In the genomic region with DNA sequence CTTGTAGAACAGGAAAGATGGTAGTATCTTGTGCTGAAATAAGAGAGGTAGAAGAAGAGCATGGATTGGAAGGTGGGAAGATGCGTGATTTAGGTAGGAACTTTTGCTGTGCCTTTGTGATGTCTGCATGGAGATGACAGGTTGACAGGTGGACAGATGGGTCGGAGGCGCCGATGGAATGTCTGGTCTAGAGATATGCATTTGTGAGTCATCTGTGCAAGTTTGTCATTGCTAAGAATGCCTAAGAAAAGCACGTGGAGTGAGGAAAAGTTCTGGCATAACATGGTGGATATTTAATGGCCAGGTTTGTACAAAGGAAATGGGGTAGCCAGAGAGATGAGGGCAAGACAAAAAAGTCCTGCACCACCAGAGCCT, we compare ENCODE assay signal across 1 cellular context.
TF ChIP-seq lines count a peak whose summit lies in the region.

No MANE protein-coding gene starts in this region.

TF ChIP-seq in K562, 482 proteins besides CTCF, POLR2A, EP300 and RAD21 (continued from another document and continues in another):
- TF ChIP-seq, protein P1, sequence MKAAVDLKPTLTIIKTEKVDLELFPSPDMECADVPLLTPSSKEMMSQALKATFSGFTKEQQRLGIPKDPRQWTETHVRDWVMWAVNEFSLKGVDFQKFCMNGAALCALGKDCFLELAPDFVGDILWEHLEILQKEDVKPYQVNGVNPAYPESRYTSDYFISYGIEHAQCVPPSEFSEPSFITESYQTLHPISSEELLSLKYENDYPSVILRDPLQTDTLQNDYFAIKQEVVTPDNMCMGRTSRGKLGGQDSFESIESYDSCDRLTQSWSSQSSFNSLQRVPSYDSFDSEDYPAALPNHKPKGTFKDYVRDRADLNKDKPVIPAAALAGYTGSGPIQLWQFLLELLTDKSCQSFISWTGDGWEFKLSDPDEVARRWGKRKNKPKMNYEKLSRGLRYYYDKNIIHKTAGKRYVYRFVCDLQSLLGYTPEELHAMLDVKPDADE (conservative IDR thresholded peaks at IDR 0.05; ENCODE audit: control insufficient read depth, low read depth, low read length), result no peak
- TF ChIP-seq, protein P2, sequence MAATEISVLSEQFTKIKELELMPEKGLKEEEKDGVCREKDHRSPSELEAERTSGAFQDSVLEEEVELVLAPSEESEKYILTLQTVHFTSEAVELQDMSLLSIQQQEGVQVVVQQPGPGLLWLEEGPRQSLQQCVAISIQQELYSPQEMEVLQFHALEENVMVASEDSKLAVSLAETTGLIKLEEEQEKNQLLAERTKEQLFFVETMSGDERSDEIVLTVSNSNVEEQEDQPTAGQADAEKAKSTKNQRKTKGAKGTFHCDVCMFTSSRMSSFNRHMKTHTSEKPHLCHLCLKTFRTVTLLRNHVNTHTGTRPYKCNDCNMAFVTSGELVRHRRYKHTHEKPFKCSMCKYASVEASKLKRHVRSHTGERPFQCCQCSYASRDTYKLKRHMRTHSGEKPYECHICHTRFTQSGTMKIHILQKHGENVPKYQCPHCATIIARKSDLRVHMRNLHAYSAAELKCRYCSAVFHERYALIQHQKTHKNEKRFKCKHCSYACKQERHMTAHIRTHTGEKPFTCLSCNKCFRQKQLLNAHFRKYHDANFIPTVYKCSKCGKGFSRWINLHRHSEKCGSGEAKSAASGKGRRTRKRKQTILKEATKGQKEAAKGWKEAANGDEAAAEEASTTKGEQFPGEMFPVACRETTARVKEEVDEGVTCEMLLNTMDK (IDR thresholded peaks at IDR 0.05; ENCODE audit: borderline replicate concordance, insufficient read depth, low read depth, low read length, poor library complexity, severe bottlenecking), result no peak
- TF ChIP-seq KLF16 (IDR thresholded peaks at IDR 0.05), result no peak
- no peak for TF ChIP-seq ZNF324 (CRISPR knock-in tag; IDR thresholded peaks at IDR 0.05)
- TF ChIP-seq, protein P3, sequence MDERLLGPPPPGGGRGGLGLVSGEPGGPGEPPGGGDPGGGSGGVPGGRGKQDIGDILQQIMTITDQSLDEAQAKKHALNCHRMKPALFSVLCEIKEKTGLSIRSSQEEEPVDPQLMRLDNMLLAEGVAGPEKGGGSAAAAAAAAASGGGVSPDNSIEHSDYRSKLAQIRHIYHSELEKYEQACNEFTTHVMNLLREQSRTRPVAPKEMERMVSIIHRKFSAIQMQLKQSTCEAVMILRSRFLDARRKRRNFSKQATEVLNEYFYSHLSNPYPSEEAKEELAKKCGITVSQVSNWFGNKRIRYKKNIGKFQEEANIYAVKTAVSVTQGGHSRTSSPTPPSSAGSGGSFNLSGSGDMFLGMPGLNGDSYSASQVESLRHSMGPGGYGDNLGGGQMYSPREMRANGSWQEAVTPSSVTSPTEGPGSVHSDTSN (CRISPR knock-in tag; IDR thresholded peaks at IDR 0.05; ENCODE audit: low read depth), result no peak
- TF ChIP-seq, protein P3 (tag; conservative IDR thresholded peaks at IDR 0.05; ENCODE audit: low read depth), result peak; percentile 36; the same call in 1 of the 2 replicates
- TF ChIP-seq ZEB2 (IDR thresholded peaks at IDR 0.05), result peak; percentile 82
- TF ChIP-seq, protein P4, sequence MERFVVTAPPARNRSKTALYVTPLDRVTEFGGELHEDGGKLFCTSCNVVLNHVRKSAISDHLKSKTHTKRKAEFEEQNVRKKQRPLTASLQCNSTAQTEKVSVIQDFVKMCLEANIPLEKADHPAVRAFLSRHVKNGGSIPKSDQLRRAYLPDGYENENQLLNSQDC (CRISPR knock-in tag; IDR thresholded peaks at IDR 0.05), result no peak
- 0 out of 2 replicates have a peak, but pooled peaks have one; percentile 43 for TF ChIP-seq MYC (IDR thresholded peaks at IDR 0.05; ENCODE audit: low read depth, low read length)
- TF ChIP-seq MYC (CRISPR knock-in tag; IDR thresholded peaks at IDR 0.05; ENCODE audit: borderline replicate concordance, low read depth), result no peak
- no peak for TF ChIP-seq KAT2B (IDR thresholded peaks at IDR 0.05; ENCODE audit: low read depth, low read length)
- 0 out of 2 replicates have a peak, but pooled peaks have one; percentile 6 for TF ChIP-seq CBFA2T2 (conservative IDR thresholded peaks at IDR 0.05)
- TF ChIP-seq JUND (IDR thresholded peaks at IDR 0.05; ENCODE audit: borderline replicate concordance, low read depth, low read length), result peak; percentile 65; the same call in 1 of the 2 replicates
- peak; percentile 69; the same call in 2 of the 3 replicates for TF ChIP-seq JUND (tag; IDR thresholded peaks at IDR 0.05; ENCODE audit: borderline replicate concordance, low read depth, low read length)
- TF ChIP-seq DIDO1 (tag; IDR thresholded peaks at IDR 0.05; ENCODE audit: low read depth), result no peak
- TF ChIP-seq, protein P5, sequence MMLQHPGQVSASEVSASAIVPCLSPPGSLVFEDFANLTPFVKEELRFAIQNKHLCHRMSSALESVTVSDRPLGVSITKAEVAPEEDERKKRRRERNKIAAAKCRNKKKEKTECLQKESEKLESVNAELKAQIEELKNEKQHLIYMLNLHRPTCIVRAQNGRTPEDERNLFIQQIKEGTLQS (IDR thresholded peaks at IDR 0.05), result peak; percentile 70
- TF ChIP-seq, protein P5 (CRISPR knock-in tag; conservative IDR thresholded peaks at IDR 0.05), result no peak
- TF ChIP-seq, protein P6, sequence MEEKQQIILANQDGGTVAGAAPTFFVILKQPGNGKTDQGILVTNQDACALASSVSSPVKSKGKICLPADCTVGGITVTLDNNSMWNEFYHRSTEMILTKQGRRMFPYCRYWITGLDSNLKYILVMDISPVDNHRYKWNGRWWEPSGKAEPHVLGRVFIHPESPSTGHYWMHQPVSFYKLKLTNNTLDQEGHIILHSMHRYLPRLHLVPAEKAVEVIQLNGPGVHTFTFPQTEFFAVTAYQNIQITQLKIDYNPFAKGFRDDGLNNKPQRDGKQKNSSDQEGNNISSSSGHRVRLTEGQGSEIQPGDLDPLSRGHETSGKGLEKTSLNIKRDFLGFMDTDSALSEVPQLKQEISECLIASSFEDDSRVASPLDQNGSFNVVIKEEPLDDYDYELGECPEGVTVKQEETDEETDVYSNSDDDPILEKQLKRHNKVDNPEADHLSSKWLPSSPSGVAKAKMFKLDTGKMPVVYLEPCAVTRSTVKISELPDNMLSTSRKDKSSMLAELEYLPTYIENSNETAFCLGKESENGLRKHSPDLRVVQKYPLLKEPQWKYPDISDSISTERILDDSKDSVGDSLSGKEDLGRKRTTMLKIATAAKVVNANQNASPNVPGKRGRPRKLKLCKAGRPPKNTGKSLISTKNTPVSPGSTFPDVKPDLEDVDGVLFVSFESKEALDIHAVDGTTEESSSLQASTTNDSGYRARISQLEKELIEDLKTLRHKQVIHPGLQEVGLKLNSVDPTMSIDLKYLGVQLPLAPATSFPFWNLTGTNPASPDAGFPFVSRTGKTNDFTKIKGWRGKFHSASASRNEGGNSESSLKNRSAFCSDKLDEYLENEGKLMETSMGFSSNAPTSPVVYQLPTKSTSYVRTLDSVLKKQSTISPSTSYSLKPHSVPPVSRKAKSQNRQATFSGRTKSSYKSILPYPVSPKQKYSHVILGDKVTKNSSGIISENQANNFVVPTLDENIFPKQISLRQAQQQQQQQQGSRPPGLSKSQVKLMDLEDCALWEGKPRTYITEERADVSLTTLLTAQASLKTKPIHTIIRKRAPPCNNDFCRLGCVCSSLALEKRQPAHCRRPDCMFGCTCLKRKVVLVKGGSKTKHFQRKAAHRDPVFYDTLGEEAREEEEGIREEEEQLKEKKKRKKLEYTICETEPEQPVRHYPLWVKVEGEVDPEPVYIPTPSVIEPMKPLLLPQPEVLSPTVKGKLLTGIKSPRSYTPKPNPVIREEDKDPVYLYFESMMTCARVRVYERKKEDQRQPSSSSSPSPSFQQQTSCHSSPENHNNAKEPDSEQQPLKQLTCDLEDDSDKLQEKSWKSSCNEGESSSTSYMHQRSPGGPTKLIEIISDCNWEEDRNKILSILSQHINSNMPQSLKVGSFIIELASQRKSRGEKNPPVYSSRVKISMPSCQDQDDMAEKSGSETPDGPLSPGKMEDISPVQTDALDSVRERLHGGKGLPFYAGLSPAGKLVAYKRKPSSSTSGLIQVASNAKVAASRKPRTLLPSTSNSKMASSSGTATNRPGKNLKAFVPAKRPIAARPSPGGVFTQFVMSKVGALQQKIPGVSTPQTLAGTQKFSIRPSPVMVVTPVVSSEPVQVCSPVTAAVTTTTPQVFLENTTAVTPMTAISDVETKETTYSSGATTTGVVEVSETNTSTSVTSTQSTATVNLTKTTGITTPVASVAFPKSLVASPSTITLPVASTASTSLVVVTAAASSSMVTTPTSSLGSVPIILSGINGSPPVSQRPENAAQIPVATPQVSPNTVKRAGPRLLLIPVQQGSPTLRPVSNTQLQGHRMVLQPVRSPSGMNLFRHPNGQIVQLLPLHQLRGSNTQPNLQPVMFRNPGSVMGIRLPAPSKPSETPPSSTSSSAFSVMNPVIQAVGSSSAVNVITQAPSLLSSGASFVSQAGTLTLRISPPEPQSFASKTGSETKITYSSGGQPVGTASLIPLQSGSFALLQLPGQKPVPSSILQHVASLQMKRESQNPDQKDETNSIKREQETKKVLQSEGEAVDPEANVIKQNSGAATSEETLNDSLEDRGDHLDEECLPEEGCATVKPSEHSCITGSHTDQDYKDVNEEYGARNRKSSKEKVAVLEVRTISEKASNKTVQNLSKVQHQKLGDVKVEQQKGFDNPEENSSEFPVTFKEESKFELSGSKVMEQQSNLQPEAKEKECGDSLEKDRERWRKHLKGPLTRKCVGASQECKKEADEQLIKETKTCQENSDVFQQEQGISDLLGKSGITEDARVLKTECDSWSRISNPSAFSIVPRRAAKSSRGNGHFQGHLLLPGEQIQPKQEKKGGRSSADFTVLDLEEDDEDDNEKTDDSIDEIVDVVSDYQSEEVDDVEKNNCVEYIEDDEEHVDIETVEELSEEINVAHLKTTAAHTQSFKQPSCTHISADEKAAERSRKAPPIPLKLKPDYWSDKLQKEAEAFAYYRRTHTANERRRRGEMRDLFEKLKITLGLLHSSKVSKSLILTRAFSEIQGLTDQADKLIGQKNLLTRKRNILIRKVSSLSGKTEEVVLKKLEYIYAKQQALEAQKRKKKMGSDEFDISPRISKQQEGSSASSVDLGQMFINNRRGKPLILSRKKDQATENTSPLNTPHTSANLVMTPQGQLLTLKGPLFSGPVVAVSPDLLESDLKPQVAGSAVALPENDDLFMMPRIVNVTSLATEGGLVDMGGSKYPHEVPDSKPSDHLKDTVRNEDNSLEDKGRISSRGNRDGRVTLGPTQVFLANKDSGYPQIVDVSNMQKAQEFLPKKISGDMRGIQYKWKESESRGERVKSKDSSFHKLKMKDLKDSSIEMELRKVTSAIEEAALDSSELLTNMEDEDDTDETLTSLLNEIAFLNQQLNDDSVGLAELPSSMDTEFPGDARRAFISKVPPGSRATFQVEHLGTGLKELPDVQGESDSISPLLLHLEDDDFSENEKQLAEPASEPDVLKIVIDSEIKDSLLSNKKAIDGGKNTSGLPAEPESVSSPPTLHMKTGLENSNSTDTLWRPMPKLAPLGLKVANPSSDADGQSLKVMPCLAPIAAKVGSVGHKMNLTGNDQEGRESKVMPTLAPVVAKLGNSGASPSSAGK (IDR thresholded peaks at IDR 0.05), result peak; percentile 49; the same call in 1 of the 2 replicates
- TF ChIP-seq ELF1 (tag; IDR thresholded peaks at IDR 0.05), result no peak
- TF ChIP-seq ZBTB7A (IDR thresholded peaks at IDR 0.05; ENCODE audit: borderline replicate concordance, control insufficient read depth, low read depth, low read length), result no peak
- peak; percentile 60; the same call in 1 of the 2 replicates for TF ChIP-seq CTBP1 (IDR thresholded peaks at IDR 0.05; ENCODE audit: borderline replicate concordance)
- TF ChIP-seq NR4A1 (CRISPR knock-in tag; IDR thresholded peaks at IDR 0.05), result no peak
- TF ChIP-seq NR4A1 (tag; IDR thresholded peaks at IDR 0.05), result no peak
- TF ChIP-seq, protein P7, sequence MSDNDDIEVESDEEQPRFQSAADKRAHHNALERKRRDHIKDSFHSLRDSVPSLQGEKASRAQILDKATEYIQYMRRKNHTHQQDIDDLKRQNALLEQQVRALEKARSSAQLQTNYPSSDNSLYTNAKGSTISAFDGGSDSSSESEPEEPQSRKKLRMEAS (CRISPR knock-in tag; IDR thresholded peaks at IDR 0.05), result peak; percentile 27; the same call in 1 of the 2 replicates
- no peak for TF ChIP-seq U2AF2 (optimal IDR thresholded peaks at IDR 0.05; ENCODE audit: low read depth, low read length)
- TF ChIP-seq, protein P8, sequence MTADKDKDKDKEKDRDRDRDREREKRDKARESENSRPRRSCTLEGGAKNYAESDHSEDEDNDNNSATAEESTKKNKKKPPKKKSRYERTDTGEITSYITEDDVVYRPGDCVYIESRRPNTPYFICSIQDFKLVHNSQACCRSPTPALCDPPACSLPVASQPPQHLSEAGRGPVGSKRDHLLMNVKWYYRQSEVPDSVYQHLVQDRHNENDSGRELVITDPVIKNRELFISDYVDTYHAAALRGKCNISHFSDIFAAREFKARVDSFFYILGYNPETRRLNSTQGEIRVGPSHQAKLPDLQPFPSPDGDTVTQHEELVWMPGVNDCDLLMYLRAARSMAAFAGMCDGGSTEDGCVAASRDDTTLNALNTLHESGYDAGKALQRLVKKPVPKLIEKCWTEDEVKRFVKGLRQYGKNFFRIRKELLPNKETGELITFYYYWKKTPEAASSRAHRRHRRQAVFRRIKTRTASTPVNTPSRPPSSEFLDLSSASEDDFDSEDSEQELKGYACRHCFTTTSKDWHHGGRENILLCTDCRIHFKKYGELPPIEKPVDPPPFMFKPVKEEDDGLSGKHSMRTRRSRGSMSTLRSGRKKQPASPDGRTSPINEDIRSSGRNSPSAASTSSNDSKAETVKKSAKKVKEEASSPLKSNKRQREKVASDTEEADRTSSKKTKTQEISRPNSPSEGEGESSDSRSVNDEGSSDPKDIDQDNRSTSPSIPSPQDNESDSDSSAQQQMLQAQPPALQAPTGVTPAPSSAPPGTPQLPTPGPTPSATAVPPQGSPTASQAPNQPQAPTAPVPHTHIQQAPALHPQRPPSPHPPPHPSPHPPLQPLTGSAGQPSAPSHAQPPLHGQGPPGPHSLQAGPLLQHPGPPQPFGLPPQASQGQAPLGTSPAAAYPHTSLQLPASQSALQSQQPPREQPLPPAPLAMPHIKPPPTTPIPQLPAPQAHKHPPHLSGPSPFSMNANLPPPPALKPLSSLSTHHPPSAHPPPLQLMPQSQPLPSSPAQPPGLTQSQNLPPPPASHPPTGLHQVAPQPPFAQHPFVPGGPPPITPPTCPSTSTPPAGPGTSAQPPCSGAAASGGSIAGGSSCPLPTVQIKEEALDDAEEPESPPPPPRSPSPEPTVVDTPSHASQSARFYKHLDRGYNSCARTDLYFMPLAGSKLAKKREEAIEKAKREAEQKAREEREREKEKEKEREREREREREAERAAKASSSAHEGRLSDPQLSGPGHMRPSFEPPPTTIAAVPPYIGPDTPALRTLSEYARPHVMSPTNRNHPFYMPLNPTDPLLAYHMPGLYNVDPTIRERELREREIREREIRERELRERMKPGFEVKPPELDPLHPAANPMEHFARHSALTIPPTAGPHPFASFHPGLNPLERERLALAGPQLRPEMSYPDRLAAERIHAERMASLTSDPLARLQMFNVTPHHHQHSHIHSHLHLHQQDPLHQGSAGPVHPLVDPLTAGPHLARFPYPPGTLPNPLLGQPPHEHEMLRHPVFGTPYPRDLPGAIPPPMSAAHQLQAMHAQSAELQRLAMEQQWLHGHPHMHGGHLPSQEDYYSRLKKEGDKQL (CRISPR knock-in tag; IDR thresholded peaks at IDR 0.05; ENCODE audit: borderline replicate concordance), result no peak
- TF ChIP-seq ZBTB17 (CRISPR knock-in tag; IDR thresholded peaks at IDR 0.05), result no peak
- TF ChIP-seq KLF6 (CRISPR knock-in tag; IDR thresholded peaks at IDR 0.05; ENCODE audit: borderline replicate concordance), result no peak
